In the genomic region with DNA sequence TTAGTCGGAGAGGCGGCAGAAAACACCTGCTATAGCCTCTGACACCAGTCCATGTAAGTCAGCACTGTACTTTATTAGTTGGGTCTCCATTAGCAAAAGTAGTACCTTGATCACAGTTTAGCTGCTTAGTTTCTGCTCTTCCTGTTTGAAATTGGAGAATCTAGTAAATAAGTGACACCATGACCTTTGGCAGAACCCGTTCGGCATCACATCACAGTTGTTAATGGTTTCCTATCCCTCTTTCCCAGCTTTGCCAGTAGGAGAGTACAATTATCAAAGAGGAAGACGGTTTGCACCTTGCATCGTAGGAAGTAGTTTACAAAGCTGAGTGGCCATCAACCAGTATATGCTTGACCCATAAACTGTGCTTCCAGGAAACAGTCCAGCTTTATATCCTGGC, we compare ENCODE assay signal across 31 cellular contexts.
"Had no signal": no experiment of that assay in that cellular context is flagged by ENCODE, and none has a peak within 500 bp of the region (broad histone marks: within the 10 kb centered on the region; RNA-seq: fewer than 3 reads in every experiment).

No MANE protein-coding gene starts in this region.

- ATAC-seq: activated CD4-positive, alpha-beta T cell treated with anti-CD3 and anti-CD28 coated beads for 36 hours; activated CD4-positive, CD25-positive, alpha-beta regulatory T cell treated with anti-CD3 and anti-CD28 coated beads, Interleukin-2, amount 50 U/mL, for 24 hours; activated CD8-positive, alpha-beta T cell treated with anti-CD3 and anti-CD28 coated beads, Interleukin-2, amount 10 ng/mL, durations not matched to agents 7 days and 5 days; activated naive CD8-positive, alpha-beta T cell treated with anti-CD3 and anti-CD28 coated beads, Interleukin-2, amount 50 U/mL, for 24 hours; PC-3; WTC11 had no signal

- H3K36me3 ChIP-seq: Peyer's patch had no signal

- H3K27me3 ChIP-seq: Peyer's patch, SJSA1 had no signal

- H3K27ac ChIP-seq: KMS-11, Peyer's patch, SJSA1 had no signal

- H3K4me1 ChIP-seq: Peyer's patch, SJSA1 had no signal

- DNase-seq: activated CD4-positive, alpha-beta T cell treated with anti-CD3 and anti-CD28 coated beads for 36 hours; activated CD4-positive, alpha-beta T cell treated with anti-CD3 and anti-CD28 coated beads, Interleukin-2, amount 10 ng/mL, durations not matched to agents 7 days and 5 days; activated CD4-positive, alpha-beta T cell treated with anti-CD3 and anti-CD28 coated beads, Interleukin-2, amount 50 U/mL, for 48 hours; activated CD8-positive, alpha-beta T cell treated with anti-CD3 and anti-CD28 coated beads, Interleukin-2, amount 10 ng/mL, durations not matched to agents 7 days and 5 days; activated effector memory CD4-positive, alpha-beta T cell treated with Interleukin-2 at 50 U/mL for 16 hours; activated naive CD4-positive, alpha-beta T cell treated with anti-CD3 and anti-CD28 coated beads, Interleukin-2, amount 10 ng/mL, durations not matched to agents 7 days and 5 days; activated naive CD8-positive, alpha-beta T cell treated with anti-CD3 and anti-CD28 coated beads, Interleukin-2, amount 50 U/mL, for 24 hours; activated T-cell treated with anti-CD3 and anti-CD28 coated beads, Interleukin-2, amount 50 U/mL, for 24 hours; anterior cingulate cortex; caudate nucleus; MM.1S; MV-4-11; NCI-H1092; NCI-H1436 treated with DMSO at 0.1 percent for 48 hours; NCI-H187; NCI-H2029 treated with DMSO at 0.1 percent for 48 hours; NCI-H2107; NCI-H2171; NCI-H510A; NCI-H526; NCI-H748 treated with DMSO at 0.1 percent for 48 hours; NK-92 treated with Interleukin-12 subunit alpha and Interleukin-12 subunit beta, amount 100 ng/mL, for 24 hours; PC-3; Peyer's patch; RPMI8226; SHP77 treated with DMSO at 0.1 percent for 48 hours; SK-N-SH had no signal

- H3K4me3 ChIP-seq: Peyer's patch, SJSA1 had no signal

- H3K9me3 ChIP-seq: Peyer's patch, SJSA1, SK-N-SH had no signal
